In genomic region chr1:240189386-240189989, GRCh38 we compare ENCODE assay signal across 8 cellular contexts.
DNase-seq lines count a peak whose midpoint lies in the region; ATAC-seq and TF ChIP-seq lines count a peak whose summit lies in the region.

No MANE protein-coding gene starts in this region.

- H3K4me3 Mint-ChIP-seq in activated naive CD8-positive, alpha-beta T cell treated with anti-CD3 and anti-CD28 coated beads, Interleukin-2, amount 50 U/mL, for 24 hours: no peak overlapping the region

- peaks cover 20% of the 10 kb centered on the region for H3K27me3 Mint-ChIP-seq in activated naive CD8-positive, alpha-beta T cell treated with anti-CD3 and anti-CD28 coated beads, Interleukin-2, amount 50 U/mL, for 24 hours

- H3K9me3 ChIP-seq in thyroid gland: no peaks in the 10 kb centered on the region

- no peaks in the 10 kb centered on the region for H3K36me3 ChIP-seq in thyroid gland

- no peak for TF ChIP-seq POLR2A in thyroid gland (IDR thresholded peaks at IDR 0.05)

- no peaks in the 10 kb centered on the region for H3K9me3 Mint-ChIP-seq in activated naive CD8-positive, alpha-beta T cell treated with anti-CD3 and anti-CD28 coated beads, Interleukin-2, amount 50 U/mL, for 24 hours

- whole genome bisulfite sequencing in thyroid gland, 2 donors: 46 to 47% methylated on average over 6 of the region's 6 CpGs

- TF ChIP-seq CTCF in AG09319 (IDR thresholded peaks at IDR 0.05; ENCODE audit: low read depth, low read length): peak; percentile 78
- peak in 5 of 6 experiments; percentile 35 to 78 (median 60) for TF ChIP-seq CTCF in thyroid gland (IDR thresholded peaks at IDR 0.05)

- no peaks in the 10 kb centered on the region for H3K36me3 Mint-ChIP-seq in activated naive CD8-positive, alpha-beta T cell treated with anti-CD3 and anti-CD28 coated beads, Interleukin-2, amount 50 U/mL, for 24 hours (ENCODE audit: low read depth)

- H3K27me3 ChIP-seq in thyroid gland: no peaks in the 10 kb centered on the region

- DNase-seq in AG09319 (ENCODE audit: extremely low read depth, low read depth): no peak
- peak; percentile 1 for DNase-seq in GDM1 (lab: John Stamatoyannopoulos, UW)
- DNase-seq in NCI-H1930 (lab: John Stamatoyannopoulos, UW): peak; percentile 7 to 35
- peak; percentile 15 for DNase-seq in activated naive CD8-positive, alpha-beta T cell treated with anti-CD3 and anti-CD28 coated beads, Interleukin-2, amount 50 U/mL, for 24 hours
- DNase-seq in iris pigment epithelial cell (ENCODE audit: low read depth): peak; percentile 31
- peak; percentile 16 to 30 for DNase-seq in thyroid gland

- intact Hi-C loops in thyroid gland (cut with DNase I): no loop called here

- peak; percentile 77 for ATAC-seq in HG02678 (IDR thresholded peaks at IDR 0.05; ENCODE audit: unreplicated experiment)
- ATAC-seq in activated naive CD8-positive, alpha-beta T cell treated with anti-CD3 and anti-CD28 coated beads, Interleukin-2, amount 50 U/mL, for 24 hours: no peak
- ATAC-seq in HG03520 (IDR thresholded peaks at IDR 0.05; ENCODE audit: unreplicated experiment): no peak

- no peak overlapping the region for H3K27ac Mint-ChIP-seq in activated naive CD8-positive, alpha-beta T cell treated with anti-CD3 and anti-CD28 coated beads, Interleukin-2, amount 50 U/mL, for 24 hours

- H3K4me3 ChIP-seq in thyroid gland (replicated peaks in 1 of 3): no peak overlapping the region

- peaks cover 2% of the 10 kb centered on the region for H3K4me1 Mint-ChIP-seq in activated naive CD8-positive, alpha-beta T cell treated with anti-CD3 and anti-CD28 coated beads, Interleukin-2, amount 50 U/mL, for 24 hours

- peaks cover 0 to 4% of the 10 kb centered on the region in 2 donors for H3K4me1 ChIP-seq in thyroid gland

- H3K27ac ChIP-seq in thyroid gland: no peak overlapping the region
